In the genomic region with DNA sequence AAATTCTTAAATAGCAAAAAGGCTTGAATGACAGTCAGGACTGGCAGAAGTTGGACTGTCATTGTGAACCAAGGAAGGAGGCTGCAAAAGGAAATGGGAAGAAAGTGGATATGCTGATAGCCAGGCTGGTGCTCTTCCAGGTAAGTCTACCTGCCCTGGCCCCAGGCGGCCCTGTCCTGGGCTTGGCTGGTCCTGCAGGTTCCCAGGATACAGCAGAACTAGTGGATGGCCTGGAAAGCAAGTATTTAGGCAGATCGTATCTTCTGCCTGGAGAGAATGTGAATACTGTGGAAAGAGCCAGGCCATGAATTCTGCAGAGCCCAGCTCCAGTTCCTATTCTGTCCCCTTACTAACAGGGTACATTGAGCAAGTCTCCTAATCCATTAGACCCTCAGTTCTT, we compare ENCODE assay signal across 5 cellular contexts.
"Had no signal": no experiment of that assay in that cellular context is flagged by ENCODE, and none has a peak within 500 bp of the region (broad histone marks: within the 10 kb centered on the region; RNA-seq: fewer than 3 reads in every experiment).

No MANE protein-coding gene starts in this region.

- H3K4me3 Mint-ChIP-seq: GM23338, H9 had no signal

- H3K27ac Mint-ChIP-seq: GM23338 had no signal

- H3K4me3 ChIP-seq: GM23338, K562 had no signal

- H3K9me3 Mint-ChIP-seq: GM23338, H9 had no signal

- ATAC-seq: GM23338, K562 had no signal

- DNase-seq: H9, HCEC 1CT, IMR-90 had no signal
